26 cellular contexts compared by ENCODE assay signal in genomic region chr2:100036793-100037192, GRCh38.
DNase-seq lines count a peak whose midpoint lies in the region; ATAC-seq lines count a peak whose summit lies in the region.
"Had no signal": no experiment of that assay in that cellular context is flagged by ENCODE, and none has a peak within 500 bp of the region (broad histone marks: within the 10 kb centered on the region; RNA-seq: fewer than 3 reads in every experiment).

No MANE protein-coding gene starts in this region.

- no peak for ATAC-seq in stimulated activated memory B cell treated with anti-CD40 and anti-IgM and Interleukin-4, amounts not matched to agents 10 μg/mL and 1 μg/mL and 100 μg/mL, for 72 hours
- ATAC-seq: activated CD4-positive, CD25-positive, alpha-beta regulatory T cell treated with anti-CD3 and anti-CD28 coated beads, Interleukin-2, amount 50 U/mL, for 24 hours; heart right ventricle; K562; naive thymus-derived CD8-positive, alpha-beta T cell; T-helper 17 cell had no signal

- no peaks in the 10 kb centered on the region for H3K27me3 Mint-ChIP-seq in stimulated activated memory B cell treated with anti-CD40 and anti-IgM and Interleukin-4, amounts not matched to agents 10 μg/mL and 1 μg/mL and 100 μg/mL, for 72 hours
- H3K27me3 Mint-ChIP-seq: CD4-positive, alpha-beta memory T cell; naive thymus-derived CD8-positive, alpha-beta T cell; stimulated activated naive CD8-positive, alpha-beta T cell treated with anti-CD3 and anti-CD28 coated beads, Interleukin-15, Interleukin-2, amounts not matched to agents 100 ng/mL and 50 ng/mL, for 24 hours; T-helper 17 cell had no signal

- H3K9me3 Mint-ChIP-seq in stimulated activated memory B cell treated with anti-CD40 and anti-IgM and Interleukin-4, amounts not matched to agents 10 μg/mL and 1 μg/mL and 100 μg/mL, for 72 hours = no peaks in the 10 kb centered on the region
- H3K9me3 Mint-ChIP-seq: stimulated activated naive CD8-positive, alpha-beta T cell treated with anti-CD3 and anti-CD28 coated beads, Interleukin-15, Interleukin-2, amounts not matched to agents 100 ng/mL and 50 ng/mL, for 24 hours had no signal

- DNase-seq in NCI-H2227 treated with DMSO at 0.1 percent for 48 hours (lab: John Stamatoyannopoulos, UW) (peak; percentile 4), NCI-H2227 (lab: John Stamatoyannopoulos, UW; ENCODE audit: unreplicated experiment) (no peak), NCI-H128 (lab: John Stamatoyannopoulos, UW; ENCODE audit: unreplicated experiment) (peak; percentile 11), NCI-H345 (lab: John Stamatoyannopoulos, UW) (peak; percentile 91), NK-92 (lab: John Stamatoyannopoulos, UW; ENCODE audit: unreplicated experiment) (no peak), SW480 (ENCODE audit: low spot score) (no peak), foreskin melanocyte (no peak)
- DNase-seq: activated CD4-positive, alpha-beta T cell treated with anti-CD3 and anti-CD28 coated beads, Interleukin-2, amount 50 U/mL, for 48 hours; activated naive CD4-positive, alpha-beta T cell treated with anti-CD3 and anti-CD28 coated beads, Interleukin-2, amount 50 U/mL, for 16 hours; amniotic stem cell; CD4-positive, alpha-beta memory T cell; effector memory CD4-positive, alpha-beta T cell; HCEC 1CT; heart right ventricle; midbrain; naive thymus-derived CD8-positive, alpha-beta T cell; NCI-H187; NCI-H82; occipital lobe; OCI-M1; SK-N-SH; T-helper 17 cell had no signal

- peak overlapping the region; percentile 13 for H3K27ac Mint-ChIP-seq in stimulated activated memory B cell treated with anti-CD40 and anti-IgM and Interleukin-4, amounts not matched to agents 10 μg/mL and 1 μg/mL and 100 μg/mL, for 72 hours
- H3K27ac Mint-ChIP-seq: CD4-positive, alpha-beta memory T cell; naive thymus-derived CD8-positive, alpha-beta T cell; stimulated activated naive CD8-positive, alpha-beta T cell treated with anti-CD3 and anti-CD28 coated beads, Interleukin-15, Interleukin-2, amounts not matched to agents 100 ng/mL and 50 ng/mL, for 24 hours; T-helper 17 cell had no signal

- H3K36me3 Mint-ChIP-seq in stimulated activated memory B cell treated with anti-CD40 and anti-IgM and Interleukin-4, amounts not matched to agents 10 μg/mL and 1 μg/mL and 100 μg/mL, for 72 hours = peaks cover 20% of the 10 kb centered on the region
- H3K36me3 Mint-ChIP-seq: CD4-positive, alpha-beta memory T cell; naive thymus-derived CD8-positive, alpha-beta T cell had no signal

- peaks cover 43% of the 10 kb centered on the region for H3K4me1 Mint-ChIP-seq in stimulated activated memory B cell treated with anti-CD40 and anti-IgM and Interleukin-4, amounts not matched to agents 10 μg/mL and 1 μg/mL and 100 μg/mL, for 72 hours
- H3K4me1 Mint-ChIP-seq: T-helper 17 cell had no signal

- H3K4me3 Mint-ChIP-seq in stimulated activated memory B cell treated with anti-CD40 and anti-IgM and Interleukin-4, amounts not matched to agents 10 μg/mL and 1 μg/mL and 100 μg/mL, for 72 hours = no peak overlapping the region
- H3K4me3 Mint-ChIP-seq: CD4-positive, alpha-beta memory T cell; naive thymus-derived CD8-positive, alpha-beta T cell; stimulated activated naive CD8-positive, alpha-beta T cell treated with anti-CD3 and anti-CD28 coated beads, Interleukin-15, Interleukin-2, amounts not matched to agents 100 ng/mL and 50 ng/mL, for 24 hours; T-helper 17 cell had no signal

Comparison
In these comparisons a context has a peak if more than half of its experiments do, and no peak if none do; other contexts are left out.
1. DNase-seq: peak in NCI-H2227 treated with DMSO at 0.1 percent for 48 hours (single experiment), NCI-H128 (single experiment) and NCI-H345 (single experiment); none in NCI-H2227 (single experiment), NK-92 (single experiment), SW480 (single experiment) and foreskin melanocyte (single experiment).